In the genomic region with DNA sequence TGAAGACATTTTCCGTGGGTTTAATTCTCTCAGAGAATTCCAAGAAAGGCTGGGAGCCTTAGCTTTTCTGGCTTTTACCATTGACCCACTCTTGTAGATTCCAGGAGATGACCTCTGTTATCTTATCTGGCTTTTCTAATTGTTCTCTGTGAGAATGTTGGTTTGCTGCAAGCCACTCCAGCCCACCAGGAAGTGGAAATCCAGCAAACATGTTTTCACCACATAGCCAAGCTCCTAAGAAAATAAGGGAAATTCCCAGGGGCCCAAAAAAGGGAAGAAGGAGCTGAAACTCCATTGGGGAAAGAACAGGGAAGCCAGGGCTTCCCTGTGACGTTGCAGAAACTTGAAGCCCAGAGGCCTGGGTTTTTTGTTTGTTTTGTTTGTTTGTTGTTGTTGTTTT, we compare ENCODE assay signal across 9 cellular contexts. TPM values are rescaled to one million over a fixed set of nuclear protein-coding genes. Genes with fewer than 3 reads are reported as not detected.
DNase-seq lines count a peak whose midpoint lies in the region; ATAC-seq and TF ChIP-seq lines count a peak whose summit lies in the region.
"Had no signal": no experiment of that assay in that cellular context is flagged by ENCODE, and none has a peak within 500 bp of the region (broad histone marks: within the 10 kb centered on the region; RNA-seq: fewer than 3 reads in every experiment).

No MANE protein-coding gene starts in this region.

- no peak for TF ChIP-seq POLR2A in uterus (IDR thresholded peaks at IDR 0.05)

- peaks cover 2% of the 10 kb centered on the region; the same call in 1 of the 2 replicates for H3K4me1 ChIP-seq in DND-41 (ENCODE audit: insufficient read depth, low read length)
- H3K4me1 ChIP-seq in uterus, result no peaks in the 10 kb centered on the region

- peaks cover 36% of the 10 kb centered on the region for H3K36me3 Mint-ChIP-seq in activated T-helper 17 cell treated with anti-CD3 and anti-CD28 coated beads, Interleukin-2, amount 50 U/mL, for 72 hours (ENCODE audit: low read depth)
- H3K36me3 Mint-ChIP-seq in osteocyte (ENCODE audit: unreplicated experiment), result peaks cover 15% of the 10 kb centered on the region
- peaks cover 36% of the 10 kb centered on the region for H3K36me3 Mint-ChIP-seq in MCF 10A (ENCODE audit: insufficient read depth, unreplicated experiment)

- no TSS peak for BruUV-seq in MCF 10A (replicated peaks; lab: Mats Ljungman, UMichigan)

- intact Hi-C loops in MCF 10A (cut with micrococcal nuclease) (no loop called here), uterus (cut with DNase I; ENCODE audit: low total_unique reads) (no loop called here)

- H2AFZ ChIP-seq in DND-41 (ENCODE audit: low read depth, low read length), result no peak overlapping the region

- no peak overlapping the region for H3K9ac ChIP-seq in DND-41 (ENCODE audit: low read depth, low read length)

- H3K27ac Mint-ChIP-seq in activated T-helper 17 cell treated with anti-CD3 and anti-CD28 coated beads, Interleukin-2, amount 50 U/mL, for 72 hours, result peak overlapping the region; percentile 73
- peak overlapping the region; percentile 3 for H3K27ac Mint-ChIP-seq in osteocyte (ENCODE audit: unreplicated experiment)
- no peak overlapping the region for H3K27ac Mint-ChIP-seq in MCF 10A (ENCODE audit: low read depth, unreplicated experiment)
- H3K27ac Mint-ChIP-seq: CD4-positive, alpha-beta T cell had no signal

- CTCF ChIA-PET in MCF 10A (lab: Yijun Ruan, JAX), result no interaction called here

- DNase-seq in DND-41 (no peak), foreskin fibroblast (peak; percentile 14 to 37), osteocyte (ENCODE audit: extremely low spot score, unreplicated experiment) (no peak), HT-29 (ENCODE audit: low spot score) (no peak), MCF 10A (ENCODE audit: unreplicated experiment) (no peak), uterus (no peak)
- no peak for DNase-seq in stimulated activated CD4-positive, alpha-beta T cell treated with anti-CD3 and anti-CD28 coated beads, Interleukin-15, amount 100 ng/mL, for 24 hours
- DNase-seq: CD4-positive, alpha-beta T cell had no signal

- ATAC-seq in DND-41 (ENCODE audit: insufficient read depth, low read depth), result no peak
- no peak for ATAC-seq in activated T-helper 17 cell treated with anti-CD3 and anti-CD28 coated beads, Interleukin-2, amount 50 U/mL, for 72 hours (replicated peaks)

- H3K9me3 ChIP-seq in DND-41 (ENCODE audit: insufficient read depth, low read length, severe bottlenecking) (no peaks in the 10 kb centered on the region), uterus (no peaks in the 10 kb centered on the region)

- no peaks in the 10 kb centered on the region for H3K27me3 Mint-ChIP-seq in activated T-helper 17 cell treated with anti-CD3 and anti-CD28 coated beads, Interleukin-2, amount 50 U/mL, for 72 hours
- H3K27me3 Mint-ChIP-seq in osteocyte (ENCODE audit: unreplicated experiment) (no peaks in the 10 kb centered on the region), MCF 10A (ENCODE audit: insufficient read depth, unreplicated experiment) (no peaks in the 10 kb centered on the region)
- H3K27me3 Mint-ChIP-seq: CD4-positive, alpha-beta T cell had no signal

- peaks cover 15% of the 10 kb centered on the region for H3K4me1 Mint-ChIP-seq in activated T-helper 17 cell treated with anti-CD3 and anti-CD28 coated beads, Interleukin-2, amount 50 U/mL, for 72 hours
- H3K4me1 Mint-ChIP-seq in osteocyte (ENCODE audit: unreplicated experiment), result peaks cover 20% of the 10 kb centered on the region
- no peaks in the 10 kb centered on the region for H3K4me1 Mint-ChIP-seq in MCF 10A (ENCODE audit: insufficient read depth, unreplicated experiment)

- peaks cover 8% of the 10 kb centered on the region; the same call in 1 of the 2 replicates for H4K20me1 ChIP-seq in DND-41 (ENCODE audit: insufficient read depth, low read length)

- POLR2A ChIA-PET in MCF 10A (lab: Yijun Ruan, JAX), result no interaction called here

- 0 out of 2 replicates have a peak overlapping the region, but pooled peaks have one; percentile 2 for H3K27ac ChIP-seq in DND-41 (ENCODE audit: low read length)
- no peak overlapping the region for H3K27ac ChIP-seq in uterus

- H3K36me3 ChIP-seq in DND-41 (ENCODE audit: insufficient read depth, low read length), result peaks cover 26% of the 10 kb centered on the region
- H3K36me3 ChIP-seq in uterus, result no peaks in the 10 kb centered on the region

- no peaks in the 10 kb centered on the region for H3K9me3 Mint-ChIP-seq in activated T-helper 17 cell treated with anti-CD3 and anti-CD28 coated beads, Interleukin-2, amount 50 U/mL, for 72 hours
- no peaks in the 10 kb centered on the region for H3K9me3 Mint-ChIP-seq in osteocyte (ENCODE audit: unreplicated experiment)
- no peaks in the 10 kb centered on the region for H3K9me3 Mint-ChIP-seq in MCF 10A (ENCODE audit: unreplicated experiment)
- H3K9me3 Mint-ChIP-seq: CD4-positive, alpha-beta T cell had no signal

- no peak overlapping the region for H3K4me3 ChIP-seq in DND-41 (ENCODE audit: low read depth in 1 of 2, low read length in 2 of 2)
- H3K4me3 ChIP-seq in foreskin fibroblast (ENCODE audit: low read depth in 1 of 2, low read length in 2 of 2), result no peak overlapping the region
- no peak overlapping the region for H3K4me3 ChIP-seq in uterus

- peak overlapping the region; percentile 8 for H3K4me3 Mint-ChIP-seq in activated T-helper 17 cell treated with anti-CD3 and anti-CD28 coated beads, Interleukin-2, amount 50 U/mL, for 72 hours
- no peak overlapping the region for H3K4me3 Mint-ChIP-seq in osteocyte (ENCODE audit: unreplicated experiment)
- H3K4me3 Mint-ChIP-seq in MCF 10A (ENCODE audit: unreplicated experiment), result no peak overlapping the region
- H3K4me3 Mint-ChIP-seq: CD4-positive, alpha-beta T cell had no signal

- H3K4me2 ChIP-seq in DND-41 (ENCODE audit: insufficient read depth, low read length), result no peak overlapping the region

- peaks cover 67% of the 10 kb centered on the region for H3K79me2 ChIP-seq in DND-41 (ENCODE audit: insufficient read depth, low read length)

- H3K27me3 ChIP-seq in DND-41 (ENCODE audit: insufficient read depth, low read length, poor library complexity) (no peaks in the 10 kb centered on the region), uterus (no peaks in the 10 kb centered on the region)

- TF ChIP-seq CTCF in DND-41 (IDR thresholded peaks at IDR 0.05; ENCODE audit: borderline replicate concordance, extremely low read depth, low read length, poor library complexity, severe bottlenecking), result no peak
- TF ChIP-seq CTCF in foreskin fibroblast (IDR thresholded peaks at IDR 0.05; ENCODE audit: low read depth, low read length), result no peak
- no peak for TF ChIP-seq CTCF in osteocyte (IDR thresholded peaks at IDR 0.05)
- TF ChIP-seq CTCF in MCF 10A (IDR thresholded peaks at IDR 0.05; ENCODE audit: unreplicated experiment), result no peak
- TF ChIP-seq CTCF in uterus (IDR thresholded peaks at IDR 0.05), result no peak

RNA-seq across cellular contexts. Expression of a gene that starts 19.7 kb away (rescaled TPM):
- total RNA-seq in activated T-helper 17 cell treated with anti-CD3 and anti-CD28 coated beads, Interleukin-2, amount 50 U/mL, for 72 hours, result 10 to 100 TPM; 28.1 to 32.6 TPM
- total RNA-seq in osteocyte (57.0 and 60.7 TPM in 2 replicates), MCF 10A (2022) (32.9 and 41.8 TPM in 2 replicates), uterus (10 to 100 TPM; 10.8 to 41.5 (median 26.7) TPM)
- total RNA-seq in HT-29 (2014; rRNA removed; shearing (Covaris generic)), result 12.0 and 13.8 TPM in 2 replicates

RNA-seq across cellular contexts. Expression of a gene that starts 30.4 kb away (rescaled TPM):
- 100 to 1,000 TPM; 173 to 492 TPM for total RNA-seq in activated T-helper 17 cell treated with anti-CD3 and anti-CD28 coated beads, Interleukin-2, amount 50 U/mL, for 72 hours
- total RNA-seq in osteocyte, result 62.2 and 63.0 TPM in 2 replicates
- total RNA-seq in HT-29 (2014; rRNA removed; shearing (Covaris generic)), result 2.4 and 3.1 TPM in 2 replicates
- 24.4 and 26.6 TPM in 2 replicates for total RNA-seq in MCF 10A (2022)
- 100 to 1,000 TPM in 1 of 4 donors, 10 to 100 TPM in 3; 18.5 to 102 (median 77.2) TPM for total RNA-seq in uterus

Comparison
In these comparisons a context has a peak if more than half of its experiments do, and no peak if none do; other contexts are left out.
1. DNase-seq: peak in foreskin fibroblast (2 of 2); none in DND-41 (single experiment), osteocyte (single experiment), HT-29 (single experiment), MCF 10A (single experiment), uterus (0 of 2) and stimulated activated CD4-positive, alpha-beta T cell treated with anti-CD3 and anti-CD28 coated beads, Interleukin-15, amount 100 ng/mL, for 24 hours (single experiment).